In the genomic region with DNA sequence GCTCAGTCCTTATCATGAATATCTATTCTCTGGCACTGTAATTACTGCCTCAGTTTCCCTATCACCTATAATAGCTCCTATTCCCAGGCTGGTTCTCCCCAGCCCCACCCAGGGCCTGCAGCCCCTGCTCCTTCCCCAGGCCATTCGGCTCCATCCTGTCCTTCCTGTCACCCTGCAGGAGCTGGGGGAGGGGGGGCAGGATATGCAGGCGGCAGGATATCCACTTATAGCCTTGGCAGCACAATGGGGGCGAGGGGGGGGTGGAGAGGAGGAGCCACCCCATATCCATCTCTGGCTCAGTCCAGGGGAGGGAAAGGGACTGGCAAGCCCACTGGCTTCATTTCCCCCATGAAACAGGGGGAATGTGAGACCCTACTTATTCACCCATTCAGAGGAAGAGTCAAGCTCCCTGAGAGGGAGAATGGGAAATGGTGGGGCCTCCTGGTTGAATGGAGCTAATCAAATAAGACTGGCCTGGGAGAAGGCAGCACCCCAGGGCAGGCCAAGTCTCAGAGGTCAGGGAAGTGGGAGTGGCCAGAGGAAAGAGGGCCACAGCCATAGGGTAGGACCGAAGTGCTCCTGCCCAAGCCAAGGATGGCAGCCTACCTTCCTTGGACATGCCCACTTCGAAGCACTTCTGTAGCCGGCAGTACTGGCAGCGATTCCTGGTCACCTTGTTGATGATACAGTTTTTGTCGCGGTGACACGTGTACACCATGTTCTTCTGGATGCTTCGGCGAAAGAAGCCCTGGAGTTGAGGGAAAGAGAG, we compare ENCODE assay signal across 16 cellular contexts. TPM values are rescaled to one million over a fixed set of nuclear protein-coding genes. Genes with fewer than 3 reads are reported as not detected.
DNase-seq lines count a peak whose midpoint lies in the region; ATAC-seq and TF ChIP-seq lines count a peak whose summit lies in the region.
"Had no signal": no experiment of that assay in that cellular context is flagged by ENCODE, and none has a peak within 500 bp of the region (broad histone marks: within the 10 kb centered on the region; RNA-seq: fewer than 3 reads in every experiment).

No MANE protein-coding gene starts in this region.

- ATAC-seq in activated T-cell treated with anti-CD3 and anti-CD28 coated beads, Interleukin-2, amount 50 U/mL, for 72 hours (replicated peaks in 1 of 2) = no peak
- ATAC-seq in GM19328 (IDR thresholded peaks at IDR 0.05; ENCODE audit: unreplicated experiment) = no peak

- H3K4me1 Mint-ChIP-seq in activated T-cell treated with anti-CD3 and anti-CD28 coated beads, Interleukin-2, amount 50 U/mL, for 24 hours (ENCODE audit: low read depth) = peaks cover 78% of the 10 kb centered on the region
- peaks cover 76% of the 10 kb centered on the region for H3K4me1 Mint-ChIP-seq in activated T-cell treated with anti-CD3 and anti-CD28 coated beads, Interleukin-2, amount 50 U/mL, for 72 hours (ENCODE audit: low read depth)
- H3K4me1 Mint-ChIP-seq in progenitor cell of endocrine pancreas (ENCODE audit: low read depth) = peaks cover 22% of the 10 kb centered on the region

- no peak for TF ChIP-seq CTCF in breast epithelium (IDR thresholded peaks at IDR 0.05)
- no peak for TF ChIP-seq CTCF in uterus (IDR thresholded peaks at IDR 0.05)
- TF ChIP-seq CTCF in progenitor cell of endocrine pancreas (IDR thresholded peaks at IDR 0.05; ENCODE audit: unreplicated experiment) = no peak

- peaks cover 74% of the 10 kb centered on the region for H3K36me3 Mint-ChIP-seq in activated T-cell treated with anti-CD3 and anti-CD28 coated beads, Interleukin-2, amount 50 U/mL, for 24 hours (ENCODE audit: low read depth)
- peaks cover 9 to 14% of the 10 kb centered on the region in 2 donors for H3K36me3 Mint-ChIP-seq in activated T-cell treated with anti-CD3 and anti-CD28 coated beads, Interleukin-2, amount 50 U/mL, for 72 hours (ENCODE audit: insufficient read depth in 2 of 2)
- H3K36me3 Mint-ChIP-seq in progenitor cell of endocrine pancreas (ENCODE audit: insufficient read depth) = no peaks in the 10 kb centered on the region

- peak overlapping the region; percentile 81 to 100 for H3K27ac ChIP-seq in breast epithelium
- peak overlapping the region; percentile 4 for H3K27ac ChIP-seq in layer of hippocampus (ENCODE audit: low read depth, low read length)
- peak overlapping the region; percentile 37 to 40 for H3K27ac ChIP-seq in uterus
- H3K27ac ChIP-seq: suprapubic skin had no signal

- H3K27me3 Mint-ChIP-seq in activated T-cell treated with anti-CD3 and anti-CD28 coated beads, Interleukin-2, amount 50 U/mL, for 24 hours = no peaks in the 10 kb centered on the region
- no peaks in the 10 kb centered on the region for H3K27me3 Mint-ChIP-seq in activated T-cell treated with anti-CD3 and anti-CD28 coated beads, Interleukin-2, amount 50 U/mL, for 72 hours (ENCODE audit: low read depth)
- H3K27me3 Mint-ChIP-seq in progenitor cell of endocrine pancreas = peaks cover 29% of the 10 kb centered on the region

- H3K27me3 ChIP-seq in breast epithelium = no peaks in the 10 kb centered on the region
- no peaks in the 10 kb centered on the region for H3K27me3 ChIP-seq in layer of hippocampus (ENCODE audit: control insufficient read depth, insufficient read depth, low read length)
- no peaks in the 10 kb centered on the region for H3K27me3 ChIP-seq in uterus
- H3K27me3 ChIP-seq: dorsolateral prefrontal cortex, suprapubic skin had no signal

- no peaks in the 10 kb centered on the region for H3K9me3 Mint-ChIP-seq in activated T-cell treated with anti-CD3 and anti-CD28 coated beads, Interleukin-2, amount 50 U/mL, for 24 hours
- H3K9me3 Mint-ChIP-seq in activated T-cell treated with anti-CD3 and anti-CD28 coated beads, Interleukin-2, amount 50 U/mL, for 72 hours = no peaks in the 10 kb centered on the region
- H3K9me3 Mint-ChIP-seq in progenitor cell of endocrine pancreas (ENCODE audit: low read depth) = no peaks in the 10 kb centered on the region

- peak overlapping the region; percentile 96 for H3K27ac Mint-ChIP-seq in activated T-cell treated with anti-CD3 and anti-CD28 coated beads, Interleukin-2, amount 50 U/mL, for 24 hours
- no peak overlapping the region for H3K27ac Mint-ChIP-seq in activated T-cell treated with anti-CD3 and anti-CD28 coated beads, Interleukin-2, amount 50 U/mL, for 72 hours
- no peak overlapping the region for H3K27ac Mint-ChIP-seq in progenitor cell of endocrine pancreas

- DNase-seq in activated T-cell treated with anti-CD3 and anti-CD28 coated beads, Interleukin-2, amount 50 U/mL, for 24 hours = no peak
- DNase-seq in activated T-cell treated with anti-CD3 and anti-CD28 coated beads, Interleukin-2, amount 50 U/mL, for 72 hours = no peak
- no peak for DNase-seq in breast epithelium (ENCODE audit: low spot score in 2 of 2)
- peak in 1 of 2 donors; percentile 71 for DNase-seq in uterus
- no peak for DNase-seq in HK-2 (ENCODE audit: unreplicated experiment)
- no peak for DNase-seq in progenitor cell of endocrine pancreas (ENCODE audit: low spot score, unreplicated experiment)
- DNase-seq: activated CD4-positive, CD25-positive, alpha-beta regulatory T cell; activated gamma-delta T cell treated with Interleukin-2 at 50 U/mL for 16 hours; DND-41; dorsolateral prefrontal cortex; NCI-H1092; NCI-H510A had no signal

- no peak overlapping the region for H3K4me3 Mint-ChIP-seq in activated T-cell treated with anti-CD3 and anti-CD28 coated beads, Interleukin-2, amount 50 U/mL, for 24 hours
- no peak overlapping the region for H3K4me3 Mint-ChIP-seq in activated T-cell treated with anti-CD3 and anti-CD28 coated beads, Interleukin-2, amount 50 U/mL, for 72 hours
- H3K4me3 Mint-ChIP-seq in progenitor cell of endocrine pancreas (ENCODE audit: low read depth) = no peak overlapping the region

- no peak overlapping the region for H3K4me3 ChIP-seq in breast epithelium
- no peak overlapping the region for H3K4me3 ChIP-seq in uterus
- H3K4me3 ChIP-seq: dorsolateral prefrontal cortex, suprapubic skin had no signal

- H3K36me3 ChIP-seq in breast epithelium = peaks cover 12% of the 10 kb centered on the region
- H3K36me3 ChIP-seq in uterus = no peaks in the 10 kb centered on the region

- intact Hi-C loops in breast epithelium (cut with DNase I; ENCODE audit: low total_unique reads) = loop anchor here (5.0 kb wide), 2 partner anchors 37 to 58 kb away; a partner anchor contains a TSS
- intact Hi-C loops in uterus (cut with DNase I; ENCODE audit: low total_unique reads) = loop anchor here (5.0 to 10.0 kb wide), 2 partner anchors 37 to 70 kb away; a partner anchor contains a TSS

- H3K9me3 ChIP-seq in breast epithelium (no peaks in the 10 kb centered on the region), uterus (no peaks in the 10 kb centered on the region)
- H3K9me3 ChIP-seq: suprapubic skin had no signal

- TF ChIP-seq POLR2A in breast epithelium (IDR thresholded peaks at IDR 0.05) (no peak), uterus (IDR thresholded peaks at IDR 0.05) (no peak)

- H3K4me1 ChIP-seq in breast epithelium (peaks cover 21 to 30% of the 10 kb centered on the region in 2 donors), uterus (peaks cover 0 to 16% of the 10 kb centered on the region in 2 donors)

RNA-seq across cellular contexts. Expression of a gene that starts 7.8 kb away (rescaled TPM):
- total RNA-seq in activated T-cell treated with anti-CD3 and anti-CD28 coated beads, Interleukin-2, amount 50 U/mL, for 72 hours = 100 to 1,000 TPM in 1 of 2 donors, 10 to 100 TPM in 1; 88.0 to 111 TPM
- 1 to 10 TPM; 1.1 to 2.9 (median 2.9) TPM for total RNA-seq in breast epithelium
- 1 to 10 TPM in 3 of 4 donors, not detected in 1; 2.0 to 3.8 (median 2.4) TPM for total RNA-seq in uterus
- 0.29 and 0.93 TPM in 2 replicates for total RNA-seq in progenitor cell of endocrine pancreas
- total RNA-seq: glomerular endothelial cell had no signal

RNA-seq across cellular contexts. Expression of a gene that starts 17.1 kb away (rescaled TPM):
- total RNA-seq in activated T-cell treated with anti-CD3 and anti-CD28 coated beads, Interleukin-2, amount 50 U/mL, for 72 hours = 10 to 100 TPM; 36.7 to 37.3 TPM
- 10 to 100 TPM; 12.2 to 39.8 (median 23.3) TPM for total RNA-seq in breast epithelium
- 10 to 100 TPM in 2 of 4 donors, 1 to 10 TPM in 2; 2.6 to 65.6 (median 28.9) TPM for total RNA-seq in uterus
- total RNA-seq in progenitor cell of endocrine pancreas = 4.9 and 5.2 TPM in 2 replicates

RNA-seq across cellular contexts. Expression of a gene that starts 34.1 kb away (rescaled TPM):
- total RNA-seq in activated T-cell treated with anti-CD3 and anti-CD28 coated beads, Interleukin-2, amount 50 U/mL, for 72 hours = 10 to 100 TPM; 42.7 to 45.2 TPM
- 10 to 100 TPM; 60.2 to 74.1 (median 68.8) TPM for total RNA-seq in breast epithelium
- 10 to 100 TPM in 3 of 4 donors, 1 to 10 TPM in 1; 4.1 to 67.6 (median 42.6) TPM for total RNA-seq in uterus
- 58.6 and 59.0 TPM in 2 replicates for total RNA-seq in progenitor cell of endocrine pancreas

RNA-seq across cellular contexts. Expression of a gene that starts 34.3 kb away (rescaled TPM):
- 10 to 100 TPM; 44.2 to 49.5 TPM for total RNA-seq in activated T-cell treated with anti-CD3 and anti-CD28 coated beads, Interleukin-2, amount 50 U/mL, for 72 hours
- total RNA-seq in breast epithelium = 10 to 100 TPM; 17.9 to 22.0 (median 19.3) TPM
- total RNA-seq in uterus = 10 to 100 TPM in 2 of 4 donors, 1 to 10 TPM in 2; 7.7 to 55.5 (median 25.9) TPM
- 75.7 and 78.8 TPM in 2 replicates for total RNA-seq in progenitor cell of endocrine pancreas

RNA-seq across cellular contexts. Expression of a gene that starts 53.2 kb away (rescaled TPM):
- total RNA-seq in activated T-cell treated with anti-CD3 and anti-CD28 coated beads, Interleukin-2, amount 50 U/mL, for 72 hours = 10 to 100 TPM; 71.9 to 75.5 TPM
- 1 to 10 TPM in 2 of 3 donors, under 1 TPM in 1; 0.33 to 1.3 (median 1.2) TPM for total RNA-seq in breast epithelium
- total RNA-seq in uterus = 1 to 10 TPM in 1 of 4 donors, under 1 TPM in 1, not detected in 2; 0.12 to 4.5 TPM
- total RNA-seq in progenitor cell of endocrine pancreas = 24.3 and 27.1 TPM in 2 replicates

Comparison
In these comparisons a context has a peak if more than half of its experiments do, and no peak if none do; other contexts are left out.
1. H3K27ac ChIP-seq: peak in every context shown above with its lines; median percentile 90 in breast epithelium; 38 in uterus; 4 in layer of hippocampus.
2. RNA of a gene that starts 7.8 kb away (total RNA-seq): 88.0 to 111 TPM in activated T-cell treated with anti-CD3 and anti-CD28 coated beads, Interleukin-2, amount 50 U/mL, for 72 hours; 1.1 to 2.9 TPM in breast epithelium, 2.0 to 3.8 TPM in uterus and 0.29 to 0.93 TPM in progenitor cell of endocrine pancreas; every median in the first group is over 10 times any median in the second.